11 cellular contexts compared by ENCODE assay signal in the genomic region with DNA sequence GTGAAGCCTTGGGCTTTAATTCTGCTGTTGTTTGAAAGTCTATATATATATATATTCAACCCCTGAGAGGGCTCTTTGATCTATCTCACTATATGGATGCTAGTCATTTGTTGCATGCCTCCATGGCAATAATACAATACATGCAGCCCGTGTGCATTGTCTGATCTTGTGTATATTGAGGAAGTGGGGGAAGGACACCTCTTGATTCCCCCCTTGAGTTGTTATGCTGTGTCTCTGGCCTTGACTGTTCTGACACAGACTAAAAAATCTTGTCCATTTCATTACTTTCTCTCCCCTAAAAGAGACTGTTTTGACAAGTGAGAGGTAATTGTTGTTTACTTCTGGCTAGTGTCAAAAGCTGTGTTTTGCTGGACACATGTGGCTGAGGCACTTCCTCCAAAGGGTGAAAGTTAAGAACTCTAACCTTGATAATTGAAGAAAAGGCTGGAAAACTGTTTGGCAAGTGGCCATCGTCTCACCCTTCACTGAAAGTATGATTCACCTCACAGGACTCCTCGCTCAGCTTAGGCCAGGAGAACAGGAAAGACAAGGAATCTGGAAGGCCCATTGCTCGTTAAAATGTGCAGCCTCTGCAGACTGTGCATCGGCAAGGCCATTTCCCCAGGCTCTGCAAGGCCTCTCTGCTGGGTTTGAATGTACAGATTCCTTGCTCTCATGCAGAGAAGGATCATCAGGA.
DNase-seq lines count a peak whose midpoint lies in the region; ATAC-seq lines count a peak whose summit lies in the region.
"Had no signal": no experiment of that assay in that cellular context is flagged by ENCODE, and none has a peak within 500 bp of the region (broad histone marks: within the 10 kb centered on the region; RNA-seq: fewer than 3 reads in every experiment).

No MANE protein-coding gene starts in this region.

- no peak for ATAC-seq in GM21825 (IDR thresholded peaks at IDR 0.05; ENCODE audit: unreplicated experiment)
- no peak for ATAC-seq in HG02981 (IDR thresholded peaks at IDR 0.05; ENCODE audit: unreplicated experiment)
- ATAC-seq in HG02759 (IDR thresholded peaks at IDR 0.05; ENCODE audit: unreplicated experiment), result no peak
- ATAC-seq in HG03097 (IDR thresholded peaks at IDR 0.05; ENCODE audit: low FRiP score, unreplicated experiment), result no peak
- ATAC-seq: naive thymus-derived CD8-positive, alpha-beta T cell had no signal

- DNase-seq in AG20443 (ENCODE audit: low spot score) (peak; percentile 58), M059J (ENCODE audit: low read depth) (peak; percentile 93), dermis blood vessel endothelial cell (peak; percentile 96), myocyte (ENCODE audit: low read depth) (peak; percentile 32)
- DNase-seq: activated CD4-positive, CD25-positive, alpha-beta regulatory T cell; KBM-7; naive thymus-derived CD8-positive, alpha-beta T cell had no signal

Comparison
In these comparisons a context has a peak if more than half of its experiments do, and no peak if none do; other contexts are left out.
1. DNase-seq: peak in every context shown above with its lines; median percentile 96 in dermis blood vessel endothelial cell; 93 in M059J; 58 in AG20443; 32 in myocyte.